Comparison of ENCODE assay signal across 9 cellular contexts in the genomic region with DNA sequence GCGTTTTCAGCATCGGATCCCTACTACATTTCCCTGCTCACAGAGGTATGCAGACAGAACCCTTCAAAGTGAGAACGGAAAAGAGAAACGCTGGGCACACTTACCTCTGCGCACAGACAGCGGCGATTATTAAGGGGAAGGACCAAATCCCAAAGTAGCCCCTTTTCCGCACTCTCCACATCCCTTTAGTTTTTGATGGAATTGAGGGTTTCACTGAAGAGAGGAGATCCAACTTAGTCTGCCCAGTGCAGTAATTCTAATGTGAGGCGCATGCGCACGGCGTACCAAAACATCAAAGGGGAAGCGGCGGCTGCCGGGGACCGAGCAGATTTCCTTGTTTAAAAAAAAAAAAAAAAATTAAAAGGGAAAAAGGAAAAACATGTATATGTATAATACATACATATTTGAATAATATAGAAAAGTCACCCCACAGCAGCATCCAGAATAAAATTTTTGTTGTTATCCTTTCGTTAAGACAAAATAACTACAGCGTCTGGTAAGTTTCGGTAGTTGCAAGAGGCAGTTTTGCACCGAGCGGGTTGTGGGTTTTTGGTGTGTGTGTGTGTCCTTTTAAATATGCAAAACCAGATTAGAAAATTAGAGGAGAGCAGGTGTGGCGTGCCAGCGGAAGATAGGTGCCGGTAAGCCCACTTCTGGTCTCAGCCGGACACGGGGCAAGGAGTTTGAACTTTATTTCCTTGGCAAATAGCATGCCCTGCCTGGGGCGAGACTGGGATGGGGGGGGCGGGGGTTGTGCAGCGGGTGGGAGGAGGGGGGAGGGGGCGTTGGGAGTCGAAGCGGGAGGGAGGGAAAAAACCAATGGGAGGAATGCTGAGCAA. TPM values are rescaled to one million over a fixed set of nuclear protein-coding genes. Genes with fewer than 3 reads are reported as not detected.
DNase-seq lines count a peak whose midpoint lies in the region; ATAC-seq and TF ChIP-seq lines count a peak whose summit lies in the region.
"Had no signal": no experiment of that assay in that cellular context is flagged by ENCODE, and none has a peak within 500 bp of the region (broad histone marks: within the 10 kb centered on the region; RNA-seq: fewer than 3 reads in every experiment).

A gene (minus strand): TSS at position 263 of the 839 bp plus-strand sequence. CDS start 82 bp downstream, at position 181.

- no peaks in the 10 kb centered on the region for H3K9me3 ChIP-seq in CD4-positive, CD25-positive, alpha-beta regulatory T cell (ENCODE audit: control insufficient read depth in 2 of 2, low read length in 2 of 2)
- H3K9me3 ChIP-seq in mammary epithelial cell (replicated peaks; ENCODE audit: insufficient read depth, low read length) (no peaks in the 10 kb centered on the region), skeletal muscle tissue (ENCODE audit: control insufficient read depth in 3 of 3, low read length in 3 of 3) (no peaks in the 10 kb centered on the region)

- dilution Hi-C loops in mammary epithelial cell (cut with HindIII; ENCODE audit: low sequenced_read_pairs), result no loop called here

- H3K36me3 ChIP-seq in CD4-positive, CD25-positive, alpha-beta regulatory T cell (ENCODE audit: control insufficient read depth, insufficient read depth, low read length), result no peaks in the 10 kb centered on the region
- no peaks in the 10 kb centered on the region for H3K36me3 ChIP-seq in mammary epithelial cell (ENCODE audit: insufficient read depth, low read length)
- H3K36me3 ChIP-seq in skeletal muscle tissue (ENCODE audit: control insufficient read depth in 3 of 3, insufficient read depth in 3 of 3, low read length in 3 of 3), result no peaks in the 10 kb centered on the region

- peak within 1 kb of the TSS in 1 of 3 donors; percentile 68 for H3K27ac Mint-ChIP-seq in CD4-positive, CD25-positive, alpha-beta regulatory T cell

- peaks cover 4 to 21% (median 14%) of the 10 kb centered on the region in 4 donors for H3K4me1 Mint-ChIP-seq in CD4-positive, CD25-positive, alpha-beta regulatory T cell

- no peak within 1 kb of the TSS for H3K27ac ChIP-seq in CD4-positive, CD25-positive, alpha-beta regulatory T cell (ENCODE audit: insufficient read depth, low read length, poor library complexity, severe bottlenecking)
- no peak within 1 kb of the TSS for H3K27ac ChIP-seq in mammary epithelial cell (ENCODE audit: insufficient read depth, low read depth, low read length)
- H3K27ac ChIP-seq in skeletal muscle tissue (ENCODE audit: low read depth, low read length), result no peak within 1 kb of the TSS
- H3K27ac ChIP-seq: VCaP had no signal

- H3K36me3 Mint-ChIP-seq in CD4-positive, CD25-positive, alpha-beta regulatory T cell, result no peaks in the 10 kb centered on the region

- H3K9me3 Mint-ChIP-seq in CD4-positive, CD25-positive, alpha-beta regulatory T cell, result peaks cover 0 to 14% (median 0%) of the 10 kb centered on the region in 7 donors

- DNase-seq in CD4-positive, CD25-positive, alpha-beta regulatory T cell, result peak in 2 of 3 donors; percentile 11 to 52
- DNase-seq in NOMO-1 treated with dmso at 0.1 percent for 144 hours (lab: John Stamatoyannopoulos, UW; ENCODE audit: unreplicated experiment) (peak; percentile 23), mammary epithelial cell (peak; percentile 14), iris pigment epithelial cell (ENCODE audit: low read depth) (peak; percentile 32), A172 (ENCODE audit: low spot score) (no peak)

- BruUV-seq in mammary epithelial cell (replicated peaks; lab: Mats Ljungman, UMichigan), result no TSS peak

- H3K4me2 ChIP-seq in mammary epithelial cell (ENCODE audit: insufficient read depth, low read depth, low read length), result peak within 1 kb of the TSS; percentile 74

- no peak for ATAC-seq in CD4-positive, CD25-positive, alpha-beta regulatory T cell (ENCODE audit: low read depth in 2 of 2)
- ATAC-seq in GM18861 (IDR thresholded peaks at IDR 0.05; ENCODE audit: unreplicated experiment), result peak; percentile 62
- ATAC-seq in HG03060 (IDR thresholded peaks at IDR 0.05; ENCODE audit: low read depth, unreplicated experiment), result peak; percentile 55

- no peak within 1 kb of the TSS for H2AFZ ChIP-seq in mammary epithelial cell (ENCODE audit: low read depth, low read length)

- in situ Hi-C loops in mammary epithelial cell (cut with MboI; ENCODE audit: low sequenced_read_pairs in 2 of 2), result no loop called here

- H3K27me3 Mint-ChIP-seq in CD4-positive, CD25-positive, alpha-beta regulatory T cell, result peaks cover 71% of the 10 kb centered on the region

- WGBS in mammary epithelial cell (ENCODE audit: low coverage, missing lambda C conversion rate), result 3% methylated on average over 25 of the region's 32 CpGs

- peaks cover 14% of the 10 kb centered on the region for H3K4me1 ChIP-seq in CD4-positive, CD25-positive, alpha-beta regulatory T cell (ENCODE audit: control insufficient read depth, insufficient read depth, low read length, poor library complexity, severe bottlenecking)
- H3K4me1 ChIP-seq in mammary epithelial cell (ENCODE audit: insufficient read depth, low read length) (peaks cover 4% of the 10 kb centered on the region), skeletal muscle tissue (ENCODE audit: control insufficient read depth in 3 of 3, insufficient read depth in 3 of 3, low read length in 3 of 3) (peaks cover 5 to 15% (median 10%) of the 10 kb centered on the region in 3 donors)

- H4K20me1 ChIP-seq in mammary epithelial cell (ENCODE audit: insufficient read depth, low read length), result no peaks in the 10 kb centered on the region

- H3K27me3 ChIP-seq in CD4-positive, CD25-positive, alpha-beta regulatory T cell (ENCODE audit: control insufficient read depth, insufficient read depth, low read length), result peaks cover 22% of the 10 kb centered on the region
- peaks cover 26% of the 10 kb centered on the region for H3K27me3 ChIP-seq in mammary epithelial cell (ENCODE audit: insufficient read depth, low read length)
- H3K27me3 ChIP-seq in skeletal muscle tissue (ENCODE audit: control insufficient read depth in 3 of 3, insufficient read depth in 3 of 3, low read length in 3 of 3), result peaks cover 32 to 46% (median 44%) of the 10 kb centered on the region in 3 donors

- intact Hi-C loops in mammary epithelial cell (cut with micrococcal nuclease), result loop anchor here (10.0 kb wide), 1 partner anchor 1042 kb away; no protein-coding TSS in a partner anchor

- peak within 1 kb of the TSS; percentile 73 for H3K4me3 ChIP-seq in CD4-positive, CD25-positive, alpha-beta regulatory T cell (ENCODE audit: low read depth, low read length)
- peak within 1 kb of the TSS in 2 of 3 experiments; percentile 7 to 44 for H3K4me3 ChIP-seq in mammary epithelial cell (replicated peaks in 1 of 3; ENCODE audit: insufficient read depth in 1 of 3, low read depth in 2 of 3, low read length in 3 of 3)
- peak within 1 kb of the TSS; percentile 60 to 70 (median 60) for H3K4me3 ChIP-seq in skeletal muscle tissue (ENCODE audit: low read length in 3 of 3)

- CTCF ChIA-PET in mammary epithelial cell (lab: Charles Lee; ENCODE audit: low non-redundant PET), result no interaction called here

- H3K9ac ChIP-seq in mammary epithelial cell (ENCODE audit: insufficient read depth, low read length) (no peak within 1 kb of the TSS), skeletal muscle tissue (ENCODE audit: low read depth in 1 of 3, low read length in 3 of 3) (no peak within 1 kb of the TSS)

- H3K4me3 Mint-ChIP-seq in CD4-positive, CD25-positive, alpha-beta regulatory T cell, result peak within 1 kb of the TSS; percentile 37 to 88 (median 82)

- H3K79me2 ChIP-seq in mammary epithelial cell (ENCODE audit: insufficient read depth, low read length), result no peaks in the 10 kb centered on the region

- no peak for TF ChIP-seq CTCF in mammary epithelial cell (conservative IDR thresholded peaks at IDR 0.05 in 1 of 2, IDR thresholded peaks at IDR 0.05 in 1 of 2; ENCODE audit: extremely low read depth in 1 of 2, insufficient read depth in 1 of 2, low read depth in 1 of 2, low read length in 2 of 2)

RNA-seq across cellular contexts. Expression of the gene that starts here (rescaled TPM):
- total RNA-seq in CD4-positive, CD25-positive, alpha-beta regulatory T cell, result not detected
- not detected for polyA plus RNA-seq in CD4-positive, CD25-positive, alpha-beta regulatory T cell
- total RNA-seq in mammary epithelial cell (not detected), skeletal muscle tissue (1.0 TPM)
- not detected for polyA plus RNA-seq in mammary epithelial cell
- polyA minus RNA-seq in mammary epithelial cell, result not detected
- not detected in 2 replicates for total RNA-seq in A172 (2014; rRNA removed; shearing (Covaris generic))

Comparison
In these comparisons a context has a peak if more than half of its experiments do, and no peak if none do; other contexts are left out.
1. Peak in DNase-seq and H3K4me3 ChIP-seq in CD4-positive, CD25-positive, alpha-beta regulatory T cell; RNA of the gene not detected or under 1 TPM.
2. Peak in DNase-seq, H3K4me3 ChIP-seq and H3K4me2 ChIP-seq in mammary epithelial cell; RNA of the gene not detected or under 1 TPM.
3. ATAC-seq: peak in GM18861 (single experiment) and HG03060 (single experiment); none in CD4-positive, CD25-positive, alpha-beta regulatory T cell (0 of 2).
4. Peak in every context shown above with its lines, with median percentiles within 50 percentile points of each other: H3K4me3 ChIP-seq.